ENCODE assay signal across 9 cellular contexts in the genomic region with DNA sequence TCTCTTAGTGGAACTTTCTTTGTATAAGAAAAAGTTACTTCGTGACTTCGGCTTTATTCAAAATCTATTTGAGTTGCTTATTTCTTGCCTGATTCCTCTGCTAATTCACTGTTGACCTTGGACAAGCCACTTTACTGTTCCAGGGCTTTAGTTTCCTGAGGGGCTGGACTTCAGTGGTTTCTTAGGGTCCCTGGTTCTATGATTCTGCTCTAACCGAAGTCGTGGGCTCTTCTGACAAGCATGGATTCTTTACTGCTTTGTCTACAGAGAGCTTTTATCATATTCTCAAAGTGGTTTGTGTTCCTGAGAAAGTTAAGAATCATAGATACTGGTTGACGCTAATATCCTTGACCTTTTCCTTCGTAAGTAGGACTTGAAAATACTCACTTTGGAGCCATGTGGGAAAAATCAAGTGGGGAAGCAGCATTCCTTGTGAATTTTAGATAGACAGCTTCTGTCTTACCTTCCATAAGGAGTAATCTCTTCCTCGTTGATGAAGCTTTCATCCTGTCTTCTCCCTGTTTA. TPM values are rescaled to one million over a fixed set of nuclear protein-coding genes. Genes with fewer than 3 reads are reported as not detected.
A peak's percentile ranks its signal among the peaks of the same experiment; 100 is the strongest.
DNase-seq lines count a peak whose midpoint lies in the region; ATAC-seq and TF ChIP-seq lines count a peak whose summit lies in the region.
"Had no signal": no experiment of that assay in that cellular context is flagged by ENCODE, and none has a peak within 500 bp of the region (broad histone marks: within the 10 kb centered on the region; RNA-seq: fewer than 3 reads in every experiment).

No MANE protein-coding gene starts in this region.

- H3K36me3 ChIP-seq in left ventricle myocardium inferior, result no peaks in the 10 kb centered on the region
- H3K36me3 ChIP-seq in mesenchymal stem cell (ENCODE audit: control insufficient read depth in 1 of 2, insufficient read depth in 2 of 2, low read depth in 1 of 2, low read length in 2 of 2), result no peaks in the 10 kb centered on the region
- H3K36me3 ChIP-seq in aorta (ENCODE audit: control insufficient read depth in 1 of 2, insufficient read depth in 2 of 2, low read length in 1 of 2), result no peaks in the 10 kb centered on the region

- H2BK15ac ChIP-seq in mesenchymal stem cell (ENCODE audit: low read depth, poor library complexity, severe bottlenecking), result no peak overlapping the region

- no peak overlapping the region for H2BK5ac ChIP-seq in mesenchymal stem cell (ENCODE audit: low read depth, low read length, poor library complexity, severe bottlenecking)

- H2AFZ ChIP-seq in mesenchymal stem cell (ENCODE audit: low read depth, low read length), result no peak overlapping the region

- 43% methylated on average over 6 of the region's 7 CpGs for WGBS in mesenchymal stem cell
- 4 to 5% methylated on average over 7 of the region's 7 CpGs for WGBS in aorta, 2 donors

- H3K27me3 ChIP-seq in left ventricle myocardium inferior (ENCODE audit: low read depth) (no peaks in the 10 kb centered on the region), mesenchymal stem cell (ENCODE audit: control insufficient read depth in 1 of 2, insufficient read depth in 1 of 2, low read length in 2 of 2) (no peaks in the 10 kb centered on the region), aorta (ENCODE audit: control insufficient read depth in 1 of 2, insufficient read depth in 2 of 2, low read length in 1 of 2) (no peaks in the 10 kb centered on the region)

- peak overlapping the region; percentile 97 for H3K4me2 ChIP-seq in mesenchymal stem cell (ENCODE audit: low read length, poor library complexity, severe bottlenecking)

- H3K4me1 ChIP-seq in left ventricle myocardium inferior (peaks cover 54% of the 10 kb centered on the region), mesenchymal stem cell (ENCODE audit: control insufficient read depth, insufficient read depth, low read depth, low read length) (peaks cover 9% of the 10 kb centered on the region), aorta (ENCODE audit: control insufficient read depth in 1 of 2, insufficient read depth in 2 of 2, low read length in 2 of 2) (peaks cover 0 to 3% of the 10 kb centered on the region in 2 donors)

- DNase-seq in left ventricle myocardium inferior (no peak), Right ventricle myocardium inferior (ENCODE audit: missing footprints) (no peak), astrocyte of the cerebellum (ENCODE audit: low read depth) (no peak), mesenchymal stem cell (peak; percentile 38), aorta (no peak), NCI-H446 treated with DMSO at 0.1 percent for 48 hours (lab: John Stamatoyannopoulos, UW) (no peak), NCI-H748 (lab: John Stamatoyannopoulos, UW; ENCODE audit: unreplicated experiment) (no peak)

- no peak overlapping the region for H2AK5ac ChIP-seq in mesenchymal stem cell (ENCODE audit: low read length, severe bottlenecking)

- H3K18ac ChIP-seq in mesenchymal stem cell (ENCODE audit: low read depth in 1 of 2, low read length in 2 of 2), result no peak overlapping the region

- H3K14ac ChIP-seq in mesenchymal stem cell (ENCODE audit: low read length in 2 of 2), result no peak overlapping the region

- intact Hi-C loops in left ventricle myocardium inferior (cut with micrococcal nuclease) (loop anchor here (10.0 kb wide), 1 partner anchor 50 kb away; no protein-coding TSS in a partner anchor), Right ventricle myocardium inferior (cut with DNase I) (loop anchor here (5.0 to 10.0 kb wide), 3 partner anchors 53 to 120 kb away; partner anchors contain the start of gene ABL1), aorta (cut with DNase I) (loop anchor here in 1 of 2 donors (5.0 kb wide), 2 partner anchors 68 to 148 kb away; no protein-coding TSS in a partner anchor)

- peak overlapping the region; percentile 97 for H3K9ac ChIP-seq in mesenchymal stem cell (ENCODE audit: low read length)

- no peak overlapping the region for H4K91ac ChIP-seq in mesenchymal stem cell (ENCODE audit: low read length)

- ATAC-seq in Right ventricle myocardium inferior (no peak), aorta (ENCODE audit: low FRiP score) (no peak), GM18498 (IDR thresholded peaks at IDR 0.05; ENCODE audit: unreplicated experiment) (no peak)

- no peak overlapping the region for H4K8ac ChIP-seq in mesenchymal stem cell (ENCODE audit: low read length)

- H3K4ac ChIP-seq in mesenchymal stem cell (ENCODE audit: low read depth in 1 of 2, low read length in 2 of 2), result no peak overlapping the region

- H3K9me3 ChIP-seq in left ventricle myocardium inferior (replicated peaks) (no peaks in the 10 kb centered on the region), mesenchymal stem cell (ENCODE audit: control insufficient read depth, low read length) (no peaks in the 10 kb centered on the region), aorta (ENCODE audit: control insufficient read depth, low read length) (no peaks in the 10 kb centered on the region)

- TF ChIP-seq CTCF in left ventricle myocardium inferior (IDR thresholded peaks at IDR 0.05; ENCODE audit: borderline replicate concordance) (no peak), astrocyte of the cerebellum (IDR thresholded peaks at IDR 0.05; ENCODE audit: low read depth, low read length, missing control alignments) (no peak)

- H3K27ac ChIP-seq in left ventricle myocardium inferior (replicated peaks) (peak overlapping the region; percentile 99), mesenchymal stem cell (ENCODE audit: low read length, poor library complexity, severe bottlenecking) (peak overlapping the region; percentile 13), aorta (ENCODE audit: low read depth in 1 of 2, low read length in 2 of 2) (no peak overlapping the region)

- H3K4me3 ChIP-seq in left ventricle myocardium inferior, result peak overlapping the region; percentile 98
- peak overlapping the region; percentile 89 for H3K4me3 ChIP-seq in astrocyte of the cerebellum (ENCODE audit: low read depth, low read length)
- peak overlapping the region in 1 of 2 experiments; percentile 86 for H3K4me3 ChIP-seq in mesenchymal stem cell (ENCODE audit: insufficient read depth in 1 of 2, low read depth in 1 of 2, low read length in 2 of 2)
- peak overlapping the region; percentile 51 to 56 for H3K4me3 ChIP-seq in aorta (ENCODE audit: low read length in 2 of 2)

- H2BK12ac ChIP-seq in mesenchymal stem cell (ENCODE audit: low read length in 2 of 2), result no peak overlapping the region

- H3K23ac ChIP-seq in mesenchymal stem cell (ENCODE audit: low read length in 2 of 2), result no peak overlapping the region

- in situ Hi-C loops in astrocyte of the cerebellum (cut with HindIII; ENCODE audit: low sequenced_read_pairs), result no loop called here

- no peak overlapping the region for H2BK120ac ChIP-seq in mesenchymal stem cell (ENCODE audit: low read depth, low read length)

- peaks cover 3% of the 10 kb centered on the region for H3K79me1 ChIP-seq in mesenchymal stem cell (replicated peaks; ENCODE audit: low read length, poor library complexity, severe bottlenecking)

RNA-seq across cellular contexts. Expression of gene EXOSC2, which starts 21.1 kb away (rescaled TPM):
- total RNA-seq in left ventricle myocardium inferior (12.0 TPM), Right ventricle myocardium inferior (11.2 TPM), aorta (10 to 100 TPM; 18.7 to 20.2 TPM)
- polyA plus RNA-seq in mesenchymal stem cell (2013, experiment 1 of 2), result 6.9 TPM
- 6.9 TPM for polyA plus RNA-seq in mesenchymal stem cell (2013, experiment 2 of 2)
- polyA plus RNA-seq in aorta, result 10 to 100 TPM in 1 of 2 donors, 1 to 10 TPM in 1; 9.5 to 17.0 TPM

RNA-seq across cellular contexts. Expression of gene PRDM12, which starts 50.3 kb away (rescaled TPM):
- total RNA-seq in left ventricle myocardium inferior, result not detected
- not detected for total RNA-seq in Right ventricle myocardium inferior
- 0.03 TPM for polyA plus RNA-seq in mesenchymal stem cell (2013, experiment 1 of 2)
- polyA plus RNA-seq in mesenchymal stem cell (2013, experiment 2 of 2), result 0.04 TPM
- not detected for total RNA-seq in aorta
- polyA plus RNA-seq in aorta, result not detected
- total RNA-seq: renal cortical epithelial cell had no signal

Comparison
In these comparisons a context has a peak if more than half of its experiments do, and no peak if none do; other contexts are left out.
1. H3K27ac ChIP-seq: peak in left ventricle myocardium inferior (single experiment) and mesenchymal stem cell (single experiment); none in aorta (0 of 2).